Comparison of ENCODE assay signal across 1 cellular context in genomic region chr16:37511-37910, GRCh38.
TF ChIP-seq lines count a peak whose summit lies in the region.

No MANE protein-coding gene starts in this region.

TF ChIP-seq in HepG2, 621 proteins besides CTCF, POLR2A, EP300 and RAD21:
- TF ChIP-seq, protein P1, sequence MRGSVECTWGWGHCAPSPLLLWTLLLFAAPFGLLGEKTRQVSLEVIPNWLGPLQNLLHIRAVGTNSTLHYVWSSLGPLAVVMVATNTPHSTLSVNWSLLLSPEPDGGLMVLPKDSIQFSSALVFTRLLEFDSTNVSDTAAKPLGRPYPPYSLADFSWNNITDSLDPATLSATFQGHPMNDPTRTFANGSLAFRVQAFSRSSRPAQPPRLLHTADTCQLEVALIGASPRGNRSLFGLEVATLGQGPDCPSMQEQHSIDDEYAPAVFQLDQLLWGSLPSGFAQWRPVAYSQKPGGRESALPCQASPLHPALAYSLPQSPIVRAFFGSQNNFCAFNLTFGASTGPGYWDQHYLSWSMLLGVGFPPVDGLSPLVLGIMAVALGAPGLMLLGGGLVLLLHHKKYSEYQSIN (CRISPR knock-in tag; IDR thresholded peaks at IDR 0.05; ENCODE audit: borderline replicate concordance), result no peak
- TF ChIP-seq ATF5 (CRISPR knock-in tag; IDR thresholded peaks at IDR 0.05; ENCODE audit: low read depth) (no peak), TMF1 (CRISPR knock-in tag; IDR thresholded peaks at IDR 0.05; ENCODE audit: low read depth) (no peak), MEIS2 (CRISPR knock-in tag; IDR thresholded peaks at IDR 0.05) (no peak), ZNF563 (CRISPR knock-in tag; IDR thresholded peaks at IDR 0.05) (no peak), ZNF567 (CRISPR knock-in tag; IDR thresholded peaks at IDR 0.05; ENCODE audit: borderline replicate concordance) (no peak), ZNF12 (CRISPR knock-in tag; IDR thresholded peaks at IDR 0.05) (no peak), CCAR2 (optimal IDR thresholded peaks at IDR 0.05; ENCODE audit: low read depth, low read length) (no peak), MLLT10 (CRISPR knock-in tag; IDR thresholded peaks at IDR 0.05) (no peak), ZFP62 (CRISPR knock-in tag; IDR thresholded peaks at IDR 0.05) (no peak), WIZ (CRISPR knock-in tag; IDR thresholded peaks at IDR 0.05) (no peak), PRPF4 (IDR thresholded peaks at IDR 0.05; ENCODE audit: low read depth, low read length, poor library complexity, severe bottlenecking) (no peak), HMGXB4 (CRISPR knock-in tag; IDR thresholded peaks at IDR 0.05; ENCODE audit: borderline replicate concordance in 1 of 2, low read depth in 1 of 2) (no peak), ZNF710 (CRISPR knock-in tag; IDR thresholded peaks at IDR 0.05; ENCODE audit: borderline replicate concordance) (no peak), ZNF670 (CRISPR knock-in tag; IDR thresholded peaks at IDR 0.05; ENCODE audit: borderline replicate concordance) (no peak)
- TF ChIP-seq, protein P2, sequence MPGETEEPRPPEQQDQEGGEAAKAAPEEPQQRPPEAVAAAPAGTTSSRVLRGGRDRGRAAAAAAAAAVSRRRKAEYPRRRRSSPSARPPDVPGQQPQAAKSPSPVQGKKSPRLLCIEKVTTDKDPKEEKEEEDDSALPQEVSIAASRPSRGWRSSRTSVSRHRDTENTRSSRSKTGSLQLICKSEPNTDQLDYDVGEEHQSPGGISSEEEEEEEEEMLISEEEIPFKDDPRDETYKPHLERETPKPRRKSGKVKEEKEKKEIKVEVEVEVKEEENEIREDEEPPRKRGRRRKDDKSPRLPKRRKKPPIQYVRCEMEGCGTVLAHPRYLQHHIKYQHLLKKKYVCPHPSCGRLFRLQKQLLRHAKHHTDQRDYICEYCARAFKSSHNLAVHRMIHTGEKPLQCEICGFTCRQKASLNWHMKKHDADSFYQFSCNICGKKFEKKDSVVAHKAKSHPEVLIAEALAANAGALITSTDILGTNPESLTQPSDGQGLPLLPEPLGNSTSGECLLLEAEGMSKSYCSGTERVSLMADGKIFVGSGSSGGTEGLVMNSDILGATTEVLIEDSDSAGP (CRISPR knock-in tag; IDR thresholded peaks at IDR 0.05; ENCODE audit: borderline replicate concordance), result no peak
- TF ChIP-seq, protein P3, sequence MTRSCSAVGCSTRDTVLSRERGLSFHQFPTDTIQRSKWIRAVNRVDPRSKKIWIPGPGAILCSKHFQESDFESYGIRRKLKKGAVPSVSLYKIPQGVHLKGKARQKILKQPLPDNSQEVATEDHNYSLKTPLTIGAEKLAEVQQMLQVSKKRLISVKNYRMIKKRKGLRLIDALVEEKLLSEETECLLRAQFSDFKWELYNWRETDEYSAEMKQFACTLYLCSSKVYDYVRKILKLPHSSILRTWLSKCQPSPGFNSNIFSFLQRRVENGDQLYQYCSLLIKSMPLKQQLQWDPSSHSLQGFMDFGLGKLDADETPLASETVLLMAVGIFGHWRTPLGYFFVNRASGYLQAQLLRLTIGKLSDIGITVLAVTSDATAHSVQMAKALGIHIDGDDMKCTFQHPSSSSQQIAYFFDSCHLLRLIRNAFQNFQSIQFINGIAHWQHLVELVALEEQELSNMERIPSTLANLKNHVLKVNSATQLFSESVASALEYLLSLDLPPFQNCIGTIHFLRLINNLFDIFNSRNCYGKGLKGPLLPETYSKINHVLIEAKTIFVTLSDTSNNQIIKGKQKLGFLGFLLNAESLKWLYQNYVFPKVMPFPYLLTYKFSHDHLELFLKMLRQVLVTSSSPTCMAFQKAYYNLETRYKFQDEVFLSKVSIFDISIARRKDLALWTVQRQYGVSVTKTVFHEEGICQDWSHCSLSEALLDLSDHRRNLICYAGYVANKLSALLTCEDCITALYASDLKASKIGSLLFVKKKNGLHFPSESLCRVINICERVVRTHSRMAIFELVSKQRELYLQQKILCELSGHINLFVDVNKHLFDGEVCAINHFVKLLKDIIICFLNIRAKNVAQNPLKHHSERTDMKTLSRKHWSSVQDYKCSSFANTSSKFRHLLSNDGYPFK (CRISPR knock-in tag; IDR thresholded peaks at IDR 0.05; ENCODE audit: borderline replicate concordance), result no peak
